In the genomic region with DNA sequence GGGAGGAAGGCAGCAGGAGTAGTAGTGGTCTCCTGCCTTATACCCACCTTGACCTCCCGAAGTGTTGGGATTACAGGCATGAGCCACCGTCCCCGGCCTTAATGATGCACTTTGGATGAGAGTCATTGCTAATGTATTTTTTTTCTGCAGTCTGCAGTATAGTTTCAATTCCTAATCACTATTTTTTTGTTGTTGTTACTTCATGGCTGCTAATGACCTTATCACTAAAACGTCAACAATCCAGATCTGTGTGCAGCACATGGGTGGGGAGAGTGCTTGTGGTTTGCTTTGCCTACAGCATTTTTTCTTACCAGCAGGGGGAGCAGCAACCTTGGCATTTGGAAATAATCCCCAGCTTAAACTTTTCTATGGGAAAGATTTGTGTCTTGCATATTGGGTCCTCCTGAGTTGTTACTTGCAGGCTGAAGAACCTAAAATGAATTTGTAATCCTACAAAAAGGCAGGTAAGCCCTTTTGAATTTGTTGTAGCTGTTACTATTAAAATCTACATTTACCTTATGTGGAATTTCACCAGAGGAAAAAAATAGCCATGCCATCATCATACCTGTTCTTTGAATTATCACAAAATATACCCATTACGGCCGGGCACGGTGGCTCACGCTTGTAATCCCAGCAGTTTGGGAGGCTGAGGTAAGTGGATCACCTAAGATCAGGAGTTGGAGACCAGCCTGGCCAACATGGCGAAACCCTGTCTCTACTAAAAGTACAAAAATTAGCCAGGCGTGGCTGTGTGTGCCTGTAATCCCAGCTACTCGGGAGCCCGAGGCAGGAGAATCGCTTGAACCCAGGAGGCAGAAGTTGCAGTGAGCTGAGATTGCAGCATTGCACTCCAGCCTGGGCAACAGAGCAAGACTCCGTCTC, we compare ENCODE assay signal across 9 cellular contexts. TPM values are rescaled to one million over a fixed set of nuclear protein-coding genes. Genes with fewer than 3 reads are reported as not detected.
DNase-seq lines count a peak whose midpoint lies in the region; ATAC-seq and TF ChIP-seq lines count a peak whose summit lies in the region.
"Had no signal": no experiment of that assay in that cellular context is flagged by ENCODE, and none has a peak within 500 bp of the region (broad histone marks: within the 10 kb centered on the region; RNA-seq: fewer than 3 reads in every experiment).

No MANE protein-coding gene starts in this region.

- no peaks in the 10 kb centered on the region for H3K27me3 ChIP-seq in vagina

- H3K4me1 ChIP-seq in vagina = peaks cover under 1% of the 10 kb centered on the region

- DNase-seq in COLO668 (lab: John Stamatoyannopoulos, UW; ENCODE audit: unreplicated experiment) (peak; percentile 32), SK-MEL-5 (ENCODE audit: low read depth, low spot score) (peak; percentile 75), globus pallidus (ENCODE audit: low spot score) (peak; percentile 66), pons (ENCODE audit: low spot score) (peak; percentile 70), vagina (ENCODE audit: extremely low spot score in 2 of 2) (no peak)
- DNase-seq in Jurkat, Clone E6-1 (ENCODE audit: low read depth, low spot score) = peak; percentile 80
- peak; percentile 32 to 74 (median 48) for DNase-seq in activated naive CD4-positive, alpha-beta T cell (lab: John Stamatoyannopoulos, UW)

- no peak overlapping the region for H3K27ac ChIP-seq in vagina
- H3K27ac ChIP-seq: epithelial cell of prostate had no signal

- in situ Hi-C loops in SK-MEL-5 (cut with HindIII; ENCODE audit: low pct_unique_long_range_greater_than_20kb, low sequenced_read_pairs) = no loop called here

- TF ChIP-seq POLR2A in vagina (IDR thresholded peaks at IDR 0.05) = no peak

- H3K9me3 ChIP-seq in vagina = no peaks in the 10 kb centered on the region

- intact Hi-C loops in vagina (cut with DNase I) = no loop called here

- H3K36me3 ChIP-seq in vagina = no peaks in the 10 kb centered on the region

- ATAC-seq in GM19468 (IDR thresholded peaks at IDR 0.05; ENCODE audit: extremely low read depth, unreplicated experiment) = peak; percentile 58

- H3K4me3 ChIP-seq in Jurkat, Clone E6-1 (ENCODE audit: low read length) = no peak overlapping the region
- H3K4me3 ChIP-seq in vagina = no peak overlapping the region

- peak; percentile 22 to 57 (median 38) for TF ChIP-seq CTCF in vagina (IDR thresholded peaks at IDR 0.05)

RNA-seq across cellular contexts. Expression of a gene that starts 6.3 kb away (rescaled TPM):
- 19.5 TPM for polyA plus RNA-seq in Jurkat, Clone E6-1 (2012; ENCODE audit: insufficient read depth, insufficient read length)
- 16.3 and 17.7 TPM in 2 replicates for total RNA-seq in SK-MEL-5 (2014; rRNA removed; shearing (Covaris generic))
- 6.5 and 8.7 TPM in 2 replicates for polyA plus RNA-seq in SK-MEL-5 (2015; cell fraction: cytosol; rRNA removed)
- polyA plus RNA-seq in SK-MEL-5 (2015; cell fraction: nucleus; rRNA removed) = 17.0 and 20.8 TPM in 2 replicates
- 19.4 TPM for total RNA-seq in vagina

RNA-seq across cellular contexts. Expression of a gene that starts 17.1 kb away (rescaled TPM):
- polyA plus RNA-seq in Jurkat, Clone E6-1 (2012; ENCODE audit: insufficient read depth, insufficient read length) = not detected
- not detected in 2 replicates for total RNA-seq in SK-MEL-5 (2014; rRNA removed; shearing (Covaris generic))
- not detected in 2 replicates for polyA plus RNA-seq in SK-MEL-5 (2015; cell fraction: cytosol; rRNA removed)
- not detected in 2 replicates for polyA plus RNA-seq in SK-MEL-5 (2015; cell fraction: nucleus; rRNA removed)
- total RNA-seq in vagina = not detected

RNA-seq across cellular contexts. Expression of a gene that starts 31.7 kb away (rescaled TPM):
- polyA plus RNA-seq in Jurkat, Clone E6-1 (2012; ENCODE audit: insufficient read depth, insufficient read length) = 37.3 TPM
- total RNA-seq in SK-MEL-5 (2014; rRNA removed; shearing (Covaris generic)) = 20.6 and 22.2 TPM in 2 replicates
- polyA plus RNA-seq in SK-MEL-5 (2015; cell fraction: cytosol; rRNA removed) = 5.2 and 7.9 TPM in 2 replicates
- polyA plus RNA-seq in SK-MEL-5 (2015; cell fraction: nucleus; rRNA removed) = 6.9 and 8.6 TPM in 2 replicates
- total RNA-seq in vagina = 15.7 TPM

RNA-seq across cellular contexts. Expression of a gene that starts 40.1 kb away (rescaled TPM):
- not detected for polyA plus RNA-seq in Jurkat, Clone E6-1 (2012; ENCODE audit: insufficient read depth, insufficient read length)
- total RNA-seq in SK-MEL-5 (2014; rRNA removed; shearing (Covaris generic)) = not detected in 2 replicates
- 0.29 TPM in 1 of 2 replicates, not detected in the other for polyA plus RNA-seq in SK-MEL-5 (2015; cell fraction: cytosol; rRNA removed)
- 0.17 TPM in 1 of 2 replicates, not detected in the other for polyA plus RNA-seq in SK-MEL-5 (2015; cell fraction: nucleus; rRNA removed)
- 4.4 TPM for total RNA-seq in vagina

Comparison
In these comparisons a context has a peak if more than half of its experiments do, and no peak if none do; other contexts are left out.
1. DNase-seq: peak in COLO668 (single experiment), Jurkat, Clone E6-1 (single experiment), SK-MEL-5 (single experiment), activated naive CD4-positive, alpha-beta T cell (4 of 4), globus pallidus (single experiment) and pons (single experiment); none in vagina (0 of 2).